ENCODE assay signal across 8 cellular contexts in the genomic region with DNA sequence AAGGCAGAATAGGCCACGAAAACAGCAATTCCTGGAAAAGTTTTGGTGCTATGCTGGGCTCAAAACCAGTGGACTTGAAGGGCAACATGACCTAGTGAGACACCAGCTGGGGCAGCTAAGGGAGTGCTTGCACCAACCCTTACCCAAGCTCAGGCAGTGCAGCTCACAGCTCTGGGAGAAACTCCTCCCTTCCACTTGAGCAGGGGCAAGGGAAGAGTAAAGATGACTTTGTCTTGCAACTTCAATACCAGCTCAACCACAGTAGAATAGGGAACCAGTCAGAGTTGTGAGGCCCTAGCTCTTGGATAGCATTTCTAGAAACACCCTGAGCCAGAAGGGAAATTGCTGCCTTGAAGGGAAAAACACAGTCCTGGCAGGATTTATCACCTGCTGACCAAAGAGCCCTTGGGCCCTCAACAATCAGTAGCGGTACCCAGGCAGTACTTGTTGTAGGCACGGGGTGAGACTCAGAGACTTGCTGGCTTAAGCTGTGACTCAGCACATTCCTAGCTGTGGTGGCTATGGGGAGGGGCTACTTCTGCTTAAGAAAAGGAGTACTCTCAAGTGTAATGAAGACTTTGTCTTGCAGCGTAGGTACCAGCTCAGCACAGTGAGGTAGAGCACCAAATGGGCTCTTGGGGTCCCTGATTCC. TPM values are rescaled to one million over a fixed set of nuclear protein-coding genes. Genes with fewer than 3 reads are reported as not detected.
A peak's percentile ranks its signal among the peaks of the same experiment; 100 is the strongest.
DNase-seq lines count a peak whose midpoint lies in the region; ATAC-seq and TF ChIP-seq lines count a peak whose summit lies in the region.

No MANE protein-coding gene starts in this region.

- H3K27me3 ChIP-seq in KMS-11 (ENCODE audit: insufficient read depth, low read depth) (no peaks in the 10 kb centered on the region), mammary epithelial cell (ENCODE audit: insufficient read depth, low read length) (no peaks in the 10 kb centered on the region), lung (ENCODE audit: control insufficient read depth, insufficient read depth) (no peaks in the 10 kb centered on the region)

- H3K4me1 Mint-ChIP-seq in activated CD4-positive, alpha-beta memory T cell treated with anti-CD3 and anti-CD28 coated beads for 36 hours (ENCODE audit: low read depth), result peaks cover 3% of the 10 kb centered on the region

- POLR2A ChIA-PET in activated CD4-positive, alpha-beta memory T cell treated with anti-CD3 and anti-CD28 coated beads for 36 hours (lab: Charles Lee), result no interaction called here

- peaks cover 9% of the 10 kb centered on the region for H3K9me3 Mint-ChIP-seq in activated CD4-positive, alpha-beta memory T cell treated with anti-CD3 and anti-CD28 coated beads for 36 hours

- in situ Hi-C loops in mammary epithelial cell (cut with MboI; ENCODE audit: low sequenced_read_pairs in 2 of 2), result no loop called here

- DNase-seq in CD1c-positive myeloid dendritic cell (ENCODE audit: extremely low spot score) (peak; percentile 63), mammary epithelial cell (peak; percentile 86), lung (ENCODE audit: low spot score) (peak; percentile 61), NCI-H1930 (lab: John Stamatoyannopoulos, UW) (no peak), NCI-H2196 (lab: John Stamatoyannopoulos, UW; ENCODE audit: unreplicated experiment) (no peak)
- no peak for DNase-seq in activated CD4-positive, alpha-beta memory T cell treated with anti-CD3 and anti-CD28 coated beads for 36 hours

- dilution Hi-C loops in mammary epithelial cell (cut with HindIII; ENCODE audit: low sequenced_read_pairs), result no loop called here

- peaks cover 6% of the 10 kb centered on the region for H3K36me3 Mint-ChIP-seq in activated CD4-positive, alpha-beta memory T cell treated with anti-CD3 and anti-CD28 coated beads for 36 hours

- TF ChIP-seq CTCF in KMS-11 (conservative IDR thresholded peaks at IDR 0.05; ENCODE audit: low read depth, low read length) (no peak), mammary epithelial cell (conservative IDR thresholded peaks at IDR 0.05 in 1 of 2, IDR thresholded peaks at IDR 0.05 in 1 of 2; ENCODE audit: extremely low read depth in 1 of 2, insufficient read depth in 1 of 2, low read depth in 1 of 2, low read length in 2 of 2) (no peak), lung (IDR thresholded peaks at IDR 0.05; ENCODE audit: control extremely low read depth, extremely low read depth) (no peak)

- H2AFZ ChIP-seq in KMS-11 (ENCODE audit: low read depth) (peak overlapping the region; percentile 79), mammary epithelial cell (ENCODE audit: low read depth, low read length) (peak overlapping the region; percentile 73)

- peak overlapping the region; percentile 68 for H3K4me2 ChIP-seq in KMS-11
- H3K4me2 ChIP-seq in mammary epithelial cell (ENCODE audit: insufficient read depth, low read depth, low read length), result peak overlapping the region; percentile 38

- CTCF ChIA-PET in mammary epithelial cell (lab: Charles Lee; ENCODE audit: low non-redundant PET), result no interaction called here
- CTCF ChIA-PET in activated CD4-positive, alpha-beta memory T cell treated with anti-CD3 and anti-CD28 coated beads for 36 hours (lab: Charles Lee), result no interaction called here

- intact Hi-C loops in mammary epithelial cell (cut with micrococcal nuclease), result no loop called here
- intact Hi-C loops in activated CD4-positive, alpha-beta memory T cell treated with anti-CD3 and anti-CD28 coated beads for 36 hours (cut with micrococcal nuclease), result no loop called here

- no TSS peak for BruUV-seq in mammary epithelial cell (replicated peaks; lab: Mats Ljungman, UMichigan)

- H3K9ac ChIP-seq in KMS-11 (peak overlapping the region; percentile 51; the same call in 1 of the 2 replicates), mammary epithelial cell (ENCODE audit: insufficient read depth, low read length) (no peak overlapping the region)

- peaks cover 61% of the 10 kb centered on the region for H3K4me1 ChIP-seq in KMS-11 (ENCODE audit: low read depth, poor library complexity, severe bottlenecking)
- peaks cover 20% of the 10 kb centered on the region for H3K4me1 ChIP-seq in mammary epithelial cell (ENCODE audit: insufficient read depth, low read length)
- peaks cover 0 to 10% of the 10 kb centered on the region in 2 donors for H3K4me1 ChIP-seq in lung (ENCODE audit: control insufficient read depth in 2 of 2, insufficient read depth in 2 of 2, low read length in 2 of 2)

- ATAC-seq in lung (ENCODE audit: insufficient read depth, low FRiP score) (peak; percentile 95), GM19328 (IDR thresholded peaks at IDR 0.05; ENCODE audit: unreplicated experiment) (no peak)

- H4K20me1 ChIP-seq in KMS-11 (ENCODE audit: insufficient read depth) (no peaks in the 10 kb centered on the region), mammary epithelial cell (ENCODE audit: insufficient read depth, low read length) (no peaks in the 10 kb centered on the region)

- H3K27ac ChIP-seq in KMS-11, result peak overlapping the region; percentile 81
- peak overlapping the region; percentile 38 for H3K27ac ChIP-seq in mammary epithelial cell (ENCODE audit: insufficient read depth, low read depth, low read length)
- no peak overlapping the region for H3K27ac ChIP-seq in lung (ENCODE audit: low read depth in 1 of 2, low read length in 1 of 2)

- H3K4me3 ChIP-seq in KMS-11 (IDR thresholded peaks at IDR 0.05; ENCODE audit: insufficient read depth, low read depth, low read length) (no peak overlapping the region), mammary epithelial cell (replicated peaks in 1 of 3; ENCODE audit: insufficient read depth in 1 of 3, low read depth in 2 of 3, low read length in 3 of 3) (no peak overlapping the region), lung (no peak overlapping the region)

- no peak overlapping the region for H3K27ac Mint-ChIP-seq in activated CD4-positive, alpha-beta memory T cell treated with anti-CD3 and anti-CD28 coated beads for 36 hours

- H3K9me3 ChIP-seq in mammary epithelial cell (replicated peaks; ENCODE audit: insufficient read depth, low read length) (no peaks in the 10 kb centered on the region), lung (ENCODE audit: control insufficient read depth in 2 of 2, insufficient read depth in 1 of 2, low read length in 1 of 2) (no peaks in the 10 kb centered on the region)

- H3K79me2 ChIP-seq in KMS-11 (ENCODE audit: insufficient read depth, low read depth) (no peaks in the 10 kb centered on the region), mammary epithelial cell (ENCODE audit: insufficient read depth, low read length) (no peaks in the 10 kb centered on the region)

- 41% methylated on average over 3 of the region's 4 CpGs for WGBS in mammary epithelial cell (ENCODE audit: low coverage, missing lambda C conversion rate)
- WGBS in lung, 2 donors, result 34 to 51% methylated on average over 4 of the region's 4 CpGs

- peaks cover 12% of the 10 kb centered on the region for H3K27me3 Mint-ChIP-seq in activated CD4-positive, alpha-beta memory T cell treated with anti-CD3 and anti-CD28 coated beads for 36 hours

- H3K4me3 Mint-ChIP-seq in activated CD4-positive, alpha-beta memory T cell treated with anti-CD3 and anti-CD28 coated beads for 36 hours, result no peak overlapping the region

- H3K36me3 ChIP-seq in KMS-11 (ENCODE audit: insufficient read depth) (no peaks in the 10 kb centered on the region), mammary epithelial cell (ENCODE audit: insufficient read depth, low read length) (no peaks in the 10 kb centered on the region), lung (ENCODE audit: control insufficient read depth in 2 of 2, insufficient read depth in 2 of 2, low read length in 2 of 2) (no peaks in the 10 kb centered on the region)

RNA-seq across cellular contexts. Expression of gene ABCG2, which starts 19.7 kb away (rescaled TPM):
- total RNA-seq in mammary epithelial cell (1 to 10 TPM; 2.5 to 5.4 TPM), lung (10 to 100 TPM in 1 of 2 donors, 1 to 10 TPM in 1; 5.4 to 15.7 TPM)
- polyA plus RNA-seq in mammary epithelial cell (3.1 TPM), lung (1 to 10 TPM; 1.0 to 1.2 TPM)
- 2.1 TPM for polyA minus RNA-seq in mammary epithelial cell
- under 1 TPM; 0.75 to 0.81 TPM for total RNA-seq in activated CD4-positive, alpha-beta memory T cell treated with anti-CD3 and anti-CD28 coated beads for 36 hours

Comparison
In these comparisons a context has a peak if more than half of its experiments do, and no peak if none do; other contexts are left out.
1. DNase-seq: peak in CD1c-positive myeloid dendritic cell (single experiment), mammary epithelial cell (single experiment) and lung (single experiment); none in NCI-H1930 (0 of 2), NCI-H2196 (single experiment) and activated CD4-positive, alpha-beta memory T cell treated with anti-CD3 and anti-CD28 coated beads for 36 hours (single experiment).
2. H3K27ac ChIP-seq: peak in KMS-11 (single experiment) and mammary epithelial cell (single experiment); none in lung (0 of 2).